ENCODE assay signal across 2 cellular contexts in genomic region chr12:111748867-111749266, GRCh38.
TF ChIP-seq lines count a peak whose summit lies in the region.

No MANE protein-coding gene starts in this region.

TF ChIP-seq in liver, 16 proteins besides CTCF, POLR2A, EP300 and RAD21 (continued from another document):
- TF ChIP-seq ZBTB33 (IDR thresholded peaks at IDR 0.05), result no peak
- no peak for TF ChIP-seq TAF1 (conservative IDR thresholded peaks at IDR 0.05)
- TF ChIP-seq FOXA1 (IDR thresholded peaks at IDR 0.05), result no peak
- TF ChIP-seq EGR1 (IDR thresholded peaks at IDR 0.05; ENCODE audit: low read depth in 2 of 2), result no peak
- TF ChIP-seq, protein P1, sequence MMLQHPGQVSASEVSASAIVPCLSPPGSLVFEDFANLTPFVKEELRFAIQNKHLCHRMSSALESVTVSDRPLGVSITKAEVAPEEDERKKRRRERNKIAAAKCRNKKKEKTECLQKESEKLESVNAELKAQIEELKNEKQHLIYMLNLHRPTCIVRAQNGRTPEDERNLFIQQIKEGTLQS (IDR thresholded peaks at IDR 0.05), result no peak
- no peak for TF ChIP-seq SP1 (IDR thresholded peaks at IDR 0.05)
- TF ChIP-seq JUND (IDR thresholded peaks at IDR 0.05), result no peak
- TF ChIP-seq, protein P2, sequence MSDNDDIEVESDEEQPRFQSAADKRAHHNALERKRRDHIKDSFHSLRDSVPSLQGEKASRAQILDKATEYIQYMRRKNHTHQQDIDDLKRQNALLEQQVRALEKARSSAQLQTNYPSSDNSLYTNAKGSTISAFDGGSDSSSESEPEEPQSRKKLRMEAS (IDR thresholded peaks at IDR 0.05), result no peak
- TF ChIP-seq REST (IDR thresholded peaks at IDR 0.05), result no peak
TF ChIP-seq in liver: peak in this region for 0.

TF ChIP-seq in HepG2, 621 proteins besides CTCF, POLR2A, EP300 and RAD21 (continued from another document):
- TF ChIP-seq TSC22D2 (CRISPR knock-in tag; IDR thresholded peaks at IDR 0.05; ENCODE audit: borderline replicate concordance), result no peak
- TF ChIP-seq, protein P3, sequence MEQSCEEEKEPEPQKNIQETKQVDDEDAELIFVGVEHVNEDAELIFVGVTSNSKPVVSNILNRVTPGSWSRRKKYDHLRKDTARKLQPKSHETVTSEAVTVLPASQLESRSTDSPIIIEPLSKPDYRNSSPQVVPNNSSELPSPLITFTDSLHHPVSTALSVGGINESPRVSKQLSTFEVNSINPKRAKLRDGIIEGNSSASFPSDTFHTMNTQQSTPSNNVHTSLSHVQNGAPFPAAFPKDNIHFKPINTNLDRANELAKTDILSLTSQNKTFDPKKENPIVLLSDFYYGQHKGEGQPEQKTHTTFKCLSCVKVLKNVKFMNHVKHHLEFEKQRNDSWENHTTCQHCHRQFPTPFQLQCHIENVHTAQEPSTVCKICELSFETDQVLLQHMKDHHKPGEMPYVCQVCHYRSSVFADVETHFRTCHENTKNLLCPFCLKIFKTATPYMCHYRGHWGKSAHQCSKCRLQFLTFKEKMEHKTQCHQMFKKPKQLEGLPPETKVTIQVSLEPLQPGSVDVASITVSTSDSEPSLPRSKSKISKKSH (CRISPR knock-in tag; IDR thresholded peaks at IDR 0.05; ENCODE audit: borderline replicate concordance), result no peak
TF ChIP-seq in HepG2: peak in this region for 0.
